26 cellular contexts compared by ENCODE assay signal in genomic region chrX:68691921-68692320, GRCh38.
"Had no signal": no experiment of that assay in that cellular context is flagged by ENCODE, and none has a peak within 500 bp of the region (broad histone marks: within the 10 kb centered on the region; RNA-seq: fewer than 3 reads in every experiment).

No MANE protein-coding gene starts in this region.

- H3K27me3 ChIP-seq: adrenal gland, ascending aorta, esophagus muscularis mucosa, foreskin keratinocyte, uterus had no signal

- ATAC-seq: activated CD4-positive, CD25-positive, alpha-beta regulatory T cell treated with anti-CD3 and anti-CD28 coated beads, Interleukin-2, amount 50 U/mL, for 24 hours; natural killer cell; sciatic nerve; stimulated activated effector memory CD8-positive, alpha-beta T cell treated with anti-CD3 and anti-CD28 coated beads, Interleukin-12 subunit alpha, Interleukin-12 subunit beta, amount 100 ng/mL, for 72 hours had no signal

- DNase-seq: activated CD4-positive, alpha-beta T cell treated with anti-CD3 and anti-CD28 coated beads for 48 hours; activated CD4-positive, alpha-beta T cell treated with anti-CD3 and anti-CD28 coated beads, Interleukin-2, amount 50 U/mL, for 48 hours; activated CD8-positive, alpha-beta memory T cell treated with anti-CD3 and anti-CD28 coated beads for 24 hours; activated effector memory CD4-positive, alpha-beta T cell treated with anti-CD3 and anti-CD28 coated beads, Interleukin-2, amount 50 U/mL, for 16 hours; activated naive CD4-positive, alpha-beta T cell treated with anti-CD3 and anti-CD28 coated beads for 36 hours; activated naive CD8-positive, alpha-beta T cell treated with anti-CD3 and anti-CD28 coated beads for 36 hours; adrenal gland; cortex of kidney; foreskin keratinocyte; mesendoderm; natural killer cell; stimulated activated CD4-positive, alpha-beta T cell treated with anti-CD3 and anti-CD28 coated beads, Interleukin-12 subunit alpha, Interleukin-12 subunit beta, amount 100 ng/mL, for 4 hours; stimulated activated CD4-positive, alpha-beta T cell treated with anti-CD3 and anti-CD28 coated beads, Interleukin-4, amount 100 ng/mL, for 1 hour; T-helper 9 cell; trophoblast cell; uterus had no signal

- H3K4me1 ChIP-seq: adrenal gland, foreskin keratinocyte, uterus had no signal

- H3K9me3 ChIP-seq: adrenal gland, ascending aorta, esophagus muscularis mucosa, thoracic aorta, uterus had no signal

- H3K4me3 ChIP-seq: adrenal gland, ascending aorta, cardiac muscle cell, esophagus muscularis mucosa, lung, skin epidermis, thoracic aorta, uterus had no signal

- H3K27ac ChIP-seq: ascending aorta, cardiac muscle cell, esophagus muscularis mucosa, foreskin keratinocyte, skin epidermis, thoracic aorta, VCaP had no signal

- H3K36me3 ChIP-seq: adrenal gland, ascending aorta, cardiac muscle cell, esophagus muscularis mucosa, thoracic aorta, uterus had no signal
